ENCODE assay signal across 1 cellular context in the genomic region with DNA sequence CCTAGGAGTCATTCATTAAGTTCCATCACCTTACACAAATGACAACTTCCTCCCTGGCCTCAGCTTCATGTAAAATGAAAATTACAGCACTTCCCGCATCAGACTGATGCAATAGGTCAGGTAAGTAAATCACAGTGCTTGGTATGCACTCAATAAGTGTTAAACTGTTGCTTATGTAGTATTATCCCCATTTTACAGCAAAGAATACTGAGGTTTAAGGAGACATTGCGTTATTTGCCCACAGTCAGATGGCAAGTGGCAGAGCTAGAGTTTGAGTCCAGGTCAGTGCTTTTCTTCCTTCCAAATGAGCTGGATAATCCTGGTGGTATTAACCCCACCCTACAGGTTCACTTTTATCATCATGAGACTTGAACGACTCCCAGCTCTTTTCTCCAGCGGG.
TF ChIP-seq lines count a peak whose summit lies in the region.

No MANE protein-coding gene starts in this region.

TF ChIP-seq in HepG2, 621 proteins besides CTCF, POLR2A, EP300 and RAD21:
- TF ChIP-seq, protein P1, sequence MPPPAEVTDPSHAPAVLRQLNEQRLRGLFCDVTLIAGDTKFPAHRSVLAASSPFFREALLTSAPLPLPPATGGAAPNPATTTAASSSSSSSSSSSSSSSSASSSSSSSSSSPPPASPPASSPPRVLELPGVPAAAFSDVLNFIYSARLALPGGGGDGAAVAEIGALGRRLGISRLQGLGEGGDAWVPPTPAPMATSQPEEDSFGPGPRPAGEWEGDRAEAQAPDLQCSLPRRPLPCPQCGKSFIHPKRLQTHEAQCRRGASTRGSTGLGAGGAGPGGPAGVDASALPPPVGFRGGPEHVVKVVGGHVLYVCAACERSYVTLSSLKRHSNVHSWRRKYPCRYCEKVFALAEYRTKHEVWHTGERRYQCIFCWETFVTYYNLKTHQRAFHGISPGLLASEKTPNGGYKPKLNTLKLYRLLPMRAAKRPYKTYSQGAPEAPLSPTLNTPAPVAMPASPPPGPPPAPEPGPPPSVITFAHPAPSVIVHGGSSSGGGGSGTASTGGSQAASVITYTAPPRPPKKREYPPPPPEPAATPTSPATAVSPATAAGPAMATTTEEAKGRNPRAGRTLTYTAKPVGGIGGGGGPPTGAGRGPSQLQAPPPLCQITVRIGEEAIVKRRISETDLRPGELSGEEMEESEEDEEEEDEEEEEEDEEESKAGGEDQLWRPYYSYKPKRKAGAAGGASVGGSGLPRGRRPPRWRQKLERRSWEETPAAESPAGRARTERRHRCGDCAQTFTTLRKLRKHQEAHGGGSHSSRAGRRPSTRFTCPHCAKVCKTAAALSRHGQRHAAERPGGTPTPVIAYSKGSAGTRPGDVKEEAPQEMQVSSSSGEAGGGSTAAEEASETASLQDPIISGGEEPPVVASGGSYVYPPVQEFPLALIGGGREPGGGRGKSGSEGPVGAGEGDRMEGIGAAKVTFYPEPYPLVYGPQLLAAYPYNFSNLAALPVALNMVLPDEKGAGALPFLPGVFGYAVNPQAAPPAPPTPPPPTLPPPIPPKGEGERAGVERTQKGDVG (CRISPR knock-in tag; IDR thresholded peaks at IDR 0.05; ENCODE audit: borderline replicate concordance), result no peak
- TF ChIP-seq, protein P2, sequence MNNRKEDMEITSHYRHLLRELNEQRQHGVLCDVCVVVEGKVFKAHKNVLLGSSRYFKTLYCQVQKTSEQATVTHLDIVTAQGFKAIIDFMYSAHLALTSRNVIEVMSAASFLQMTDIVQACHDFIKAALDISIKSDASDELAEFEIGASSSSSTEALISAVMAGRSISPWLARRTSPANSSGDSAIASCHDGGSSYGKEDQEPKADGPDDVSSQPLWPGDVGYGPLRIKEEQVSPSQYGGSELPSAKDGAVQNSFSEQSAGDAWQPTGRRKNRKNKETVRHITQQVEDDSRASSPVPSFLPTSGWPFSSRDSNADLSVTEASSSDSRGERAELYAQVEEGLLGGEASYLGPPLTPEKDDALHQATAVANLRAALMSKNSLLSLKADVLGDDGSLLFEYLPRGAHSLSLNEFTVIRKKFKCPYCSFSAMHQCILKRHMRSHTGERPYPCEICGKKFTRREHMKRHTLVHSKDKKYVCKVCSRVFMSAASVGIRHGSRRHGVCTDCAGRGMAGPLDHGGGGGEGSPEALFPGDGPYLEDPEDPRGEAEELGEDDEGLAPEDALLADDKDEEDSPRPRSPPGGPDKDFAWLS (CRISPR knock-in tag; IDR thresholded peaks at IDR 0.05; ENCODE audit: borderline replicate concordance), result no peak
- TF ChIP-seq RFXAP (CRISPR knock-in tag; IDR thresholded peaks at IDR 0.05; ENCODE audit: borderline replicate concordance) (no peak), ZMAT3 (CRISPR knock-in tag; conservative IDR thresholded peaks at IDR 0.05) (no peak), ZNF747 (CRISPR knock-in tag; IDR thresholded peaks at IDR 0.05; ENCODE audit: borderline replicate concordance) (no peak), ZNF629 (CRISPR knock-in tag; conservative IDR thresholded peaks at IDR 0.05) (peak; percentile 37; the same call in 1 of the 2 replicates), TAF1 (CRISPR knock-in tag; IDR thresholded peaks at IDR 0.05) (no peak), PPARG (CRISPR knock-in tag; conservative IDR thresholded peaks at IDR 0.05) (no peak), TEAD3 (CRISPR knock-in tag; optimal IDR thresholded peaks at IDR 0.05; ENCODE audit: borderline replicate concordance) (no peak)
